Comparison of ENCODE assay signal across 11 cellular contexts in the genomic region with DNA sequence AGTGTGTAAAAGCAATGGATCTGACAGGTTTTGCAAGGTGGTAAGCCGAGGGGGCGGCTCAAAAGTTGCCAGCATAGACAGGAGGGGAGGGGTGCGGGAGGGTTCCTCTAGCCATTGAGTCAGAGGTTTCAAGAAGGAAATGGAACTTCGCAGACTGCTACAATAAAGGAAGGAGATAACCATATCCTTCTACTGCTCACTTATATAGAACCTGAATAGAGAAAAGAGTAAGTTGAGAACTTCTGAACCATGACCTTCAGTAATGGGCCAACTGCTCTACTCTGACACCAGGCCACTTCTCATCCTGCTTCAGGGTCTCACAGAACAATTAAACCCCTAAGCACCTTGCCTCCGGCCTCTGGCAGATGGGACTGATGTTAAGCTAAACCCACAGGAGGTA. TPM values are rescaled to one million over a fixed set of nuclear protein-coding genes. Genes with fewer than 3 reads are reported as not detected.
A peak's percentile ranks its signal among the peaks of the same experiment; 100 is the strongest.
DNase-seq lines count a peak whose midpoint lies in the region; ATAC-seq and TF ChIP-seq lines count a peak whose summit lies in the region.
"Had no signal": no experiment of that assay in that cellular context is flagged by ENCODE, and none has a peak within 500 bp of the region (broad histone marks: within the 10 kb centered on the region; RNA-seq: fewer than 3 reads in every experiment).

No MANE protein-coding gene starts in this region.

- peak; percentile 76 for DNase-seq in activated CD4-positive, alpha-beta T cell treated with anti-CD3 and anti-CD28 coated beads for 48 hours
- no peak for DNase-seq in activated CD4-positive, alpha-beta T cell treated with anti-CD3 and anti-CD28 coated beads, Interleukin-2, amount 50 U/mL, for 1 hour
- DNase-seq in activated CD4-positive, alpha-beta memory T cell treated with anti-CD3 and anti-CD28 coated beads for 36 hours = peak; percentile 76
- DNase-seq in NCI-H1048 (lab: John Stamatoyannopoulos, UW) (no peak), heart right ventricle (no peak)
- DNase-seq: NCI-H146 had no signal

- CTCF ChIA-PET in activated CD4-positive, alpha-beta memory T cell treated with anti-CD3 and anti-CD28 coated beads for 36 hours (lab: Charles Lee) = no interaction called here

- POLR2A ChIA-PET in activated CD4-positive, alpha-beta memory T cell treated with anti-CD3 and anti-CD28 coated beads for 36 hours (lab: Charles Lee) = interaction anchor here (0.6 kb wide), 1 partner anchor 14 kb away, joined by 3 read pairs; no protein-coding TSS in a partner anchor

- peak overlapping the region; percentile 35 for H3K27ac Mint-ChIP-seq in activated CD4-positive, alpha-beta memory T cell treated with anti-CD3 and anti-CD28 coated beads for 36 hours
- H3K27ac Mint-ChIP-seq in stimulated activated memory B cell treated with anti-CD40 and anti-IgM and Interleukin-4, amounts not matched to agents 10 μg/mL and 1 μg/mL and 100 μg/mL, for 72 hours = peak overlapping the region; percentile 93

- intact Hi-C loops in activated CD4-positive, alpha-beta memory T cell treated with anti-CD3 and anti-CD28 coated beads for 36 hours (cut with micrococcal nuclease) = loop anchor here (1.0 to 2.0 kb wide), 5 partner anchors 15 to 107 kb away; partner anchors contain the start of gene BCAR3
- intact Hi-C loops in heart right ventricle (cut with DNase I) = loop anchor here in 2 of 10 donors (5.0 kb wide), 1 partner anchor 44 kb away; no protein-coding TSS in a partner anchor

- no peaks in the 10 kb centered on the region for H3K36me3 ChIP-seq in heart right ventricle
- H3K36me3 ChIP-seq: cardiac muscle cell had no signal

- peaks cover 11 to 56% (median 42%) of the 10 kb centered on the region in 9 donors for H3K4me1 ChIP-seq in heart right ventricle

- peaks cover 12% of the 10 kb centered on the region for H3K27me3 Mint-ChIP-seq in activated CD4-positive, alpha-beta memory T cell treated with anti-CD3 and anti-CD28 coated beads for 36 hours
- no peaks in the 10 kb centered on the region for H3K27me3 Mint-ChIP-seq in stimulated activated memory B cell treated with anti-CD40 and anti-IgM and Interleukin-4, amounts not matched to agents 10 μg/mL and 1 μg/mL and 100 μg/mL, for 72 hours

- H3K9me3 Mint-ChIP-seq in activated CD4-positive, alpha-beta memory T cell treated with anti-CD3 and anti-CD28 coated beads for 36 hours = no peaks in the 10 kb centered on the region
- H3K9me3 Mint-ChIP-seq in stimulated activated memory B cell treated with anti-CD40 and anti-IgM and Interleukin-4, amounts not matched to agents 10 μg/mL and 1 μg/mL and 100 μg/mL, for 72 hours = no peaks in the 10 kb centered on the region
- H3K9me3 Mint-ChIP-seq: nephron had no signal

- peaks cover 39% of the 10 kb centered on the region for H3K4me1 Mint-ChIP-seq in activated CD4-positive, alpha-beta memory T cell treated with anti-CD3 and anti-CD28 coated beads for 36 hours (ENCODE audit: low read depth)
- H3K4me1 Mint-ChIP-seq in stimulated activated memory B cell treated with anti-CD40 and anti-IgM and Interleukin-4, amounts not matched to agents 10 μg/mL and 1 μg/mL and 100 μg/mL, for 72 hours = peaks cover 74% of the 10 kb centered on the region

- H3K4me3 Mint-ChIP-seq in activated CD4-positive, alpha-beta memory T cell treated with anti-CD3 and anti-CD28 coated beads for 36 hours = no peak overlapping the region
- H3K4me3 Mint-ChIP-seq in stimulated activated memory B cell treated with anti-CD40 and anti-IgM and Interleukin-4, amounts not matched to agents 10 μg/mL and 1 μg/mL and 100 μg/mL, for 72 hours = peak overlapping the region; percentile 61
- H3K4me3 Mint-ChIP-seq: nephron had no signal

- no peaks in the 10 kb centered on the region for H3K9me3 ChIP-seq in heart right ventricle

- 86 to 89% methylated on average over 5 of the region's 5 CpGs for WGBS in heart right ventricle, 2 donors

- H3K27me3 ChIP-seq in heart right ventricle = no peaks in the 10 kb centered on the region
- H3K27me3 ChIP-seq: cardiac muscle cell had no signal

- ATAC-seq in HG03045 (IDR thresholded peaks at IDR 0.05; ENCODE audit: unreplicated experiment) (peak; percentile 42), HG02840 (IDR thresholded peaks at IDR 0.05; ENCODE audit: low FRiP score, unreplicated experiment) (no peak), heart right ventricle (no peak)
- ATAC-seq in stimulated activated memory B cell treated with anti-CD40 and anti-IgM and Interleukin-4, amounts not matched to agents 10 μg/mL and 1 μg/mL and 100 μg/mL, for 72 hours = peak; percentile 87

- H3K27ac ChIP-seq in heart right ventricle = peak overlapping the region in 4 of 10 donors; percentile 33 to 70 (median 54)
- H3K27ac ChIP-seq: cardiac muscle cell had no signal

- no peaks in the 10 kb centered on the region for H3K36me3 Mint-ChIP-seq in activated CD4-positive, alpha-beta memory T cell treated with anti-CD3 and anti-CD28 coated beads for 36 hours
- no peaks in the 10 kb centered on the region for H3K36me3 Mint-ChIP-seq in stimulated activated memory B cell treated with anti-CD40 and anti-IgM and Interleukin-4, amounts not matched to agents 10 μg/mL and 1 μg/mL and 100 μg/mL, for 72 hours

- no peak overlapping the region for H3K4me3 ChIP-seq in heart right ventricle
- H3K4me3 ChIP-seq: cardiac muscle cell had no signal

- no peak for TF ChIP-seq CTCF in heart right ventricle (IDR thresholded peaks at IDR 0.05)

RNA-seq across cellular contexts. Expression of gene BCAR3, which starts 26.3 kb away (rescaled TPM):
- under 1 TPM; 0.74 to 0.82 TPM for total RNA-seq in activated CD4-positive, alpha-beta memory T cell treated with anti-CD3 and anti-CD28 coated beads for 36 hours
- 10 to 100 TPM in 9 of 10 donors, 1 to 10 TPM in 1; 8.3 to 36.0 (median 16.7) TPM for total RNA-seq in heart right ventricle
- polyA plus RNA-seq in heart right ventricle = 10 to 100 TPM in 1 of 2 donors, 1 to 10 TPM in 1; 6.6 to 10.6 TPM

Comparison
In these comparisons a context has a peak if more than half of its experiments do, and no peak if none do; other contexts are left out.
1. DNase-seq: peak in activated CD4-positive, alpha-beta T cell treated with anti-CD3 and anti-CD28 coated beads for 48 hours (single experiment) and activated CD4-positive, alpha-beta memory T cell treated with anti-CD3 and anti-CD28 coated beads for 36 hours (single experiment); none in activated CD4-positive, alpha-beta T cell treated with anti-CD3 and anti-CD28 coated beads, Interleukin-2, amount 50 U/mL, for 1 hour (single experiment), NCI-H1048 (single experiment) and heart right ventricle (0 of 2).
2. ATAC-seq: peak in HG03045 (single experiment) and stimulated activated memory B cell treated with anti-CD40 and anti-IgM and Interleukin-4, amounts not matched to agents 10 μg/mL and 1 μg/mL and 100 μg/mL, for 72 hours (single experiment); none in HG02840 (single experiment) and heart right ventricle (0 of 8).
3. RNA of gene BCAR3, which starts 26.3 kb away (total RNA-seq): 8.3 to 36.0 TPM in heart right ventricle; 0.74 to 0.82 TPM in activated CD4-positive, alpha-beta memory T cell treated with anti-CD3 and anti-CD28 coated beads for 36 hours; every median in the first group is over 4 times any median in the second.